ENCODE assay signal across 31 cellular contexts in the genomic region with DNA sequence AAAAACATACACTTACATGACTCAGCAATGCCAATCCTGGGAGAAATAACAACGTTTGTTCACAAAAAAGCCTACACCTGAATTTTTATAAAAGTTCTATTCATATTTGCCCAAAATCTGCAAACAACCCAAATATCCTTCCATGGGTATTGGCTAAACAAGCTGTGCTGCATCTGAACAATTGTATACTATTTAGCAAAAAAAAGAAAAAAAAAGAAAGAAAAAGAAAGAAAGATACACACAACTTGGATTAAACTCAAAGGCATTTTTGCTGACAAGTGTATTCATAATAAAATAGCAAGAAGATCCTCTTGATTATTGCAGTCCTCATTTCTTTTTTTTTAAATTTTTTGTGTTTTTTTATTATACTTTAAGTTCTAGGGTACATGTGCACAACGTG. TPM values are rescaled to one million over a fixed set of nuclear protein-coding genes. Genes with fewer than 3 reads are reported as not detected.
"Had no signal": no experiment of that assay in that cellular context is flagged by ENCODE, and none has a peak within 500 bp of the region (broad histone marks: within the 10 kb centered on the region; RNA-seq: fewer than 3 reads in every experiment).

No MANE protein-coding gene starts in this region.

- H3K36me3 ChIP-seq: stomach, suprapubic skin, thoracic aorta, thyroid gland, tibial artery, tibial nerve, transverse colon, upper lobe of left lung, upper lobe of right lung, uterus, vagina had no signal

- ATAC-seq: stimulated activated effector memory CD8-positive, alpha-beta T cell treated with anti-CD3 and anti-CD28 coated beads, Interleukin-12 subunit alpha, Interleukin-12 subunit beta, amount 100 ng/mL, for 72 hours; stimulated activated memory B cell treated with anti-CD40 and anti-IgM and Interleukin-4, amounts not matched to agents 10 μg/mL and 1 μg/mL and 100 μg/mL, for 72 hours; stimulated activated naive B cell treated with anti-CD40 and anti-IgM and Interleukin-4, amounts not matched to agents 10 μg/mL and 1 μg/mL and 100 μg/mL, for 72 hours; stimulated activated naive CD8-positive, alpha-beta T cell treated with anti-CD3 and anti-CD28 coated beads, Interleukin-15, amount 100 ng/mL, for 72 hours; stimulated activated naive CD8-positive, alpha-beta T cell treated with anti-CD3 and anti-CD28 coated beads, Interleukin-15, Interleukin-2, amounts not matched to agents 100 U/mL and 50 U/mL, for 24 hours; upper lobe of right lung had no signal

- H3K27ac ChIP-seq: stomach, suprapubic skin, testis, thoracic aorta, thyroid gland, tibial artery, tibial nerve, transverse colon, upper lobe of left lung, upper lobe of right lung, uterus, vagina had no signal

- H3K9me3 ChIP-seq: stomach, suprapubic skin, testis, thoracic aorta, thyroid gland, tibial artery, tibial nerve, transverse colon, upper lobe of right lung, uterus, vagina had no signal

- H3K27me3 ChIP-seq: stomach, suprapubic skin, testis, thyroid gland, tibial artery, tibial nerve, transverse colon, upper lobe of left lung, upper lobe of right lung, uterus, vagina had no signal

- H3K4me3 ChIP-seq: stomach, suprapubic skin, testis, thoracic aorta, thyroid gland, tibial artery, tibial nerve, transverse colon, upper lobe of left lung, upper lobe of right lung, uterus, vagina had no signal

- H3K4me1 ChIP-seq: stomach, suprapubic skin, testis, thyroid gland, tibial artery, tibial nerve, transverse colon, upper lobe of left lung, upper lobe of right lung, uterus, vagina had no signal

- FAIRE-seq: urothelium cell line had no signal

- DNase-seq: stimulated activated CD4-positive, alpha-beta T cell treated with anti-CD3 and anti-CD28 coated beads, Interleukin-2, amount 100 ng/mL, for 48 hours; stimulated activated CD4-positive, alpha-beta T cell treated with anti-CD3 and anti-CD28 coated beads, Interleukin-4, amount 100 ng/mL, for 24 hours; stimulated activated CD4-positive, alpha-beta T cell treated with anti-CD3 and anti-CD28 coated beads, Interleukin-4, amount 100 ng/mL, for 4 hours; stimulated activated CD8-positive, alpha-beta memory T cell treated with anti-CD3 and anti-CD28 coated beads, Interleukin-4, amount 100 ng/mL, for 48 hours; stimulated activated naive B cell treated with anti-CD40 and anti-IgM and Interleukin-4, amounts not matched to agents 10 μg/mL and 1 μg/mL and 100 μg/mL, for 72 hours; stimulated activated naive CD4-positive, alpha-beta T cell; stimulated activated naive CD4-positive, alpha-beta T cell treated with Interleukin-2 at 50 U/mL for 16 hours; stimulated activated naive CD8-positive, alpha-beta T cell treated with anti-CD3 and anti-CD28 coated beads, Interleukin-15, amount 100 ng/mL, for 72 hours; stimulated activated naive CD8-positive, alpha-beta T cell treated with anti-CD3 and anti-CD28 coated beads, Interleukin-15, Interleukin-2, amounts not matched to agents 100 U/mL and 50 U/mL, for 24 hours; stomach; substantia nigra; testis; thyroid gland; tibial artery; transverse colon; trophoblast cell; upper lobe of left lung; upper lobe of right lung; uterus had no signal

RNA-seq across cellular contexts. Expression of a gene that starts 24.5 kb away (rescaled TPM):
- total RNA-seq: stomach, subcutaneous adipose tissue, suprapubic skin, temporal lobe, thoracic aorta, thyroid gland, tibial nerve, transverse colon, upper lobe of right lung, ureter, urinary bladder, uterus, vagina had no signal
- polyA plus RNA-seq: stomach, urinary bladder had no signal

RNA-seq across cellular contexts. Expression of a gene that starts 34.9 kb away (rescaled TPM):
- total RNA-seq: stomach, subcutaneous adipose tissue, suprapubic skin, temporal lobe, thoracic aorta, thyroid gland, tibial nerve, transverse colon, upper lobe of left lung, upper lobe of right lung, ureter, urinary bladder, uterus, vagina had no signal
- polyA plus RNA-seq: stomach, urinary bladder had no signal

RNA-seq across cellular contexts. Expression of a gene that starts 36.4 kb away (rescaled TPM):
- total RNA-seq: subcutaneous adipose tissue, thoracic aorta, transverse colon, upper lobe of left lung, upper lobe of right lung had no signal

RNA-seq across cellular contexts. Expression of a gene that starts 40.3 kb away (rescaled TPM):
- total RNA-seq: stomach, subcutaneous adipose tissue, suprapubic skin, temporal lobe, thoracic aorta, thyroid gland, tibial nerve, transverse colon, upper lobe of left lung, upper lobe of right lung, ureter, urinary bladder, uterus, vagina had no signal
- polyA plus RNA-seq: stomach, thymus, urinary bladder had no signal

RNA-seq across cellular contexts. Expression of a gene that starts 59.4 kb away (rescaled TPM):
- total RNA-seq: stomach, subcutaneous adipose tissue, suprapubic skin, temporal lobe, thoracic aorta, thyroid gland, tibial nerve, transverse colon, upper lobe of left lung, upper lobe of right lung, ureter, urinary bladder, uterus, vagina had no signal
- polyA plus RNA-seq: stomach, urinary bladder had no signal
